Comparison of ENCODE assay signal across 37 cellular contexts in the genomic region with DNA sequence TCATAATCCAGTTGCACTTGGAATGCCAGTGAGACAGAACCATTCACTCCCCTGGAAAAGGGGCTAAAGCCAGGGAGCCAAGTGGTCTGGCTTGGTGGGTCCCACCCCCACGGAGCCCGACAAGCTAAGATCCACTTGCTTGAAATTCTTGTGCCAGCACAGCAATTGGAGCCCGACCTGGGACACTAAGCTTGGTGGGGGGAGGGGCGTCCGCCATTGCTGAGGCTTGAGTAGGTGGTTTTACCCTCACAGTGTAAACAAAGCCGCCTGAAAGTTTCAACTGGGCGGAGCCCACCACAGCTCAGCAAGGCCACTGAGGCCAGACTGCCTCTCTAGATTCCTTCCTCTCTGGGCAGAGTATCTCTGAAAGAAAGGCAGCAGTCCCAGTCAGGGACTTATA.
"Had no signal": no experiment of that assay in that cellular context is flagged by ENCODE, and none has a peak within 500 bp of the region (broad histone marks: within the 10 kb centered on the region; RNA-seq: fewer than 3 reads in every experiment).

No MANE protein-coding gene starts in this region.

- H3K4me1 Mint-ChIP-seq: activated CD4-positive, alpha-beta memory T cell treated with anti-CD3 and anti-CD28 coated beads, Interleukin-2, amount 10 ng/mL, durations not matched to agents 7 days and 5 days; activated CD8-positive, alpha-beta memory T cell treated with anti-CD3 and anti-CD28 coated beads, Interleukin-2, amount 10 ng/mL, durations not matched to agents 7 days and 5 days; activated naive CD8-positive, alpha-beta T cell treated with anti-CD3 and anti-CD28 coated beads for 36 hours; central memory CD8-positive, alpha-beta T cell had no signal

- H3K4me2 ChIP-seq: PC-9 had no signal

- H3K36me3 ChIP-seq: brain microvascular endothelial cell, cardiac muscle cell had no signal

- DNase-seq: activated CD4-positive, alpha-beta memory T cell treated with anti-CD3 and anti-CD28 coated beads, Interleukin-2, amount 10 ng/mL, durations not matched to agents 7 days and 5 days; activated CD4-positive, alpha-beta T cell treated with anti-CD3 and anti-CD28 coated beads for 1 hour; activated CD4-positive, alpha-beta T cell treated with anti-CD3 and anti-CD28 coated beads for 48 hours; activated CD4-positive, CD25-positive, alpha-beta regulatory T cell; activated CD8-positive, alpha-beta memory T cell treated with anti-CD3 and anti-CD28 coated beads for 24 hours; activated CD8-positive, alpha-beta memory T cell treated with anti-CD3 and anti-CD28 coated beads, Interleukin-2, amount 10 ng/mL, durations not matched to agents 7 days and 5 days; activated CD8-positive, alpha-beta memory T cell treated with anti-CD3 and anti-CD28 coated beads, Interleukin-2, amount 50 U/mL, for 48 hours; activated effector memory CD4-positive, alpha-beta T cell treated with Interleukin-2 at 50 U/mL for 16 hours; activated naive CD4-positive, alpha-beta T cell; activated naive CD4-positive, alpha-beta T cell treated with anti-CD3 and anti-CD28 coated beads, Interleukin-2, amount 50 U/mL, for 16 hours; activated naive CD8-positive, alpha-beta T cell treated with anti-CD3 and anti-CD28 coated beads for 36 hours; activated T-cell treated with anti-CD3 and anti-CD28 coated beads, Interleukin-2, amount 50 U/mL, for 48 hours; amniotic stem cell; brain microvascular endothelial cell; Karpas-422; NCI-H1105; NCI-H1417 treated with DMSO at 0.1 percent for 48 hours; NCI-H187 treated with DMSO at 0.1 percent for 48 hours; NCI-H2081; NCI-H2171 treated with DMSO at 0.1 percent for 48 hours; NCI-H2227 treated with DMSO at 0.1 percent for 48 hours; NCI-H446 treated with DMSO at 0.1 percent for 48 hours; NCI-H524; NCI-H69; NCI-H82; PC-9; SIG-M5; SW 1271; T-helper 1 cell; T-helper 2 cell; T-helper 9 cell had no signal

- H3K4me3 Mint-ChIP-seq: activated CD4-positive, alpha-beta memory T cell treated with anti-CD3 and anti-CD28 coated beads, Interleukin-2, amount 10 ng/mL, durations not matched to agents 7 days and 5 days; activated CD8-positive, alpha-beta memory T cell treated with anti-CD3 and anti-CD28 coated beads, Interleukin-2, amount 10 ng/mL, durations not matched to agents 7 days and 5 days; activated naive CD8-positive, alpha-beta T cell treated with anti-CD3 and anti-CD28 coated beads for 36 hours; central memory CD8-positive, alpha-beta T cell had no signal

- FAIRE-seq: RCC 7860 had no signal

- H3K27me3 Mint-ChIP-seq: activated CD4-positive, alpha-beta memory T cell treated with anti-CD3 and anti-CD28 coated beads, Interleukin-2, amount 10 ng/mL, durations not matched to agents 7 days and 5 days; activated CD8-positive, alpha-beta memory T cell treated with anti-CD3 and anti-CD28 coated beads, Interleukin-2, amount 10 ng/mL, durations not matched to agents 7 days and 5 days; activated naive CD8-positive, alpha-beta T cell treated with anti-CD3 and anti-CD28 coated beads for 36 hours; central memory CD8-positive, alpha-beta T cell had no signal

- H3K27ac Mint-ChIP-seq: activated CD4-positive, alpha-beta memory T cell treated with anti-CD3 and anti-CD28 coated beads, Interleukin-2, amount 10 ng/mL, durations not matched to agents 7 days and 5 days; activated CD8-positive, alpha-beta memory T cell treated with anti-CD3 and anti-CD28 coated beads, Interleukin-2, amount 10 ng/mL, durations not matched to agents 7 days and 5 days; activated naive CD8-positive, alpha-beta T cell treated with anti-CD3 and anti-CD28 coated beads for 36 hours had no signal

- H3K36me3 Mint-ChIP-seq: activated CD8-positive, alpha-beta memory T cell treated with anti-CD3 and anti-CD28 coated beads, Interleukin-2, amount 10 ng/mL, durations not matched to agents 7 days and 5 days; activated naive CD8-positive, alpha-beta T cell treated with anti-CD3 and anti-CD28 coated beads for 36 hours had no signal

- H3K4me3 ChIP-seq: cardiac muscle cell, PC-9 had no signal

- H2AFZ ChIP-seq: PC-9 had no signal

- ATAC-seq: activated CD8-positive, alpha-beta memory T cell treated with anti-CD3 and anti-CD28 coated beads, Interleukin-2, amount 10 ng/mL, durations not matched to agents 7 days and 5 days; Right ventricle myocardium inferior had no signal

- H3K27me3 ChIP-seq: brain microvascular endothelial cell, cardiac muscle cell had no signal

- H3K27ac ChIP-seq: brain microvascular endothelial cell, cardiac muscle cell, PC-9, RWPE1, VCaP had no signal
